ENCODE assay signal across 1 cellular context in the genomic region with DNA sequence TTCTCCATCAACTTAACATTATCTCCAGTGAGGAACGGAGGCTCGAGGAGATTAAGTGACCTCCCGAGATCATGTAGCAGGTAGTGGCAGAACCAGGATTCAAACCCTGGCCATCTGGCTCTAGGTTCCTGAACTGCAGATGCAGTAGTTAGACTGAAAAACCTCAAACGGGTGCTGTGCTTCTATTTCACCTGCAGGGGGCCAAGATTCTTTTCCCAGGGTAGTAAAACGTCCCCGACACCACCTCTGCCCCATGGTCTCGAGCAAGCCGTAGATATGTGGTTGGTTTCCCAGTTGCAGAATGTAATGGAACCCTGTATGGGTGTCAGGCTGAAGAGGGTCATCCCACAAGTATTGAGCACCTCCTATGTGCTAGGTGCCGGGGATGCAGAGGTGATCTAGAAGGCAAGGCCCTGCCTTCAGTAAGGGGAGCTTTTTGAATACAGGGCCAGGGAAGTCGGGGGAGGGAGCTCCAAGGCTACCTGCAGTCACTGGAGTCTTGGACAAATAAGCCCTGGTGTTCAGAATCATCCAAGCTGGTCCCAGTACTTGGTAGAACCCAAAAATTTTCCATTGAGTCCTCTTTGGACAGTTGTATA.
TF ChIP-seq lines count a peak whose summit lies in the region.

No MANE protein-coding gene starts in this region.

TF ChIP-seq in GM12878, 131 proteins besides CTCF, POLR2A, EP300 and RAD21 (continued from another document):
- TF ChIP-seq SMC3 (IDR thresholded peaks at IDR 0.05; ENCODE audit: borderline replicate concordance, low read length) = peak; percentile 37; the same call in 1 of the 2 replicates
- TF ChIP-seq PAX8 (IDR thresholded peaks at IDR 0.05) = no peak
TF ChIP-seq in GM12878: peak in this region for 2.
